In genomic region chr1:165928075-165928731, GRCh38 we compare ENCODE assay signal across 8 cellular contexts.
A peak's percentile ranks its signal among the peaks of the same experiment; 100 is the strongest.
DNase-seq lines count a peak whose midpoint lies in the region; ATAC-seq lines count a peak whose summit lies in the region.

No MANE protein-coding gene starts in this region.

- ATAC-seq in GM19467 (IDR thresholded peaks at IDR 0.05; ENCODE audit: unreplicated experiment) (peak; percentile 30), GM21825 (IDR thresholded peaks at IDR 0.05; ENCODE audit: unreplicated experiment) (no peak)

- H3K4me3 ChIP-seq in MG63 = no peak overlapping the region

- DNase-seq in COLO668 (lab: John Stamatoyannopoulos, UW; ENCODE audit: unreplicated experiment) (peak; percentile 35), MG63 (peak; percentile 32), SK-N-DZ (ENCODE audit: low spot score) (peak; percentile 49), astrocyte of the hippocampus (ENCODE audit: low read depth, low spot score) (peak; percentile 67), iris pigment epithelial cell (ENCODE audit: low read depth) (peak; percentile 47)
- peak; percentile 18 for DNase-seq in stimulated activated CD4-positive, alpha-beta T cell treated with anti-CD3 and anti-CD28 coated beads, Interleukin-4, amount 100 ng/mL, for 1 hour

- H3K9me3 ChIP-seq in MG63 = no peaks in the 10 kb centered on the region

- H3K27me3 ChIP-seq in MG63 = no peaks in the 10 kb centered on the region

- no peaks in the 10 kb centered on the region for H3K36me3 ChIP-seq in MG63
